Comparison of ENCODE assay signal across 24 cellular contexts in genomic region chr2:127187831-127188230, GRCh38. TPM values are rescaled to one million over a fixed set of nuclear protein-coding genes. Genes with fewer than 3 reads are reported as not detected.
"Had no signal": no experiment of that assay in that cellular context is flagged by ENCODE, and none has a peak within 500 bp of the region (broad histone marks: within the 10 kb centered on the region; RNA-seq: fewer than 3 reads in every experiment).

No MANE protein-coding gene starts in this region.

- ATAC-seq: foreskin keratinocyte; left lung; lower lobe of right lung; psoas muscle; stimulated activated effector memory CD8-positive, alpha-beta T cell treated with anti-CD3 and anti-CD28 coated beads, Interleukin-12 subunit alpha, Interleukin-12 subunit beta, amount 100 ng/mL, for 72 hours; stimulated activated naive CD8-positive, alpha-beta T cell treated with anti-CD3 and anti-CD28 coated beads, Interleukin-15, Interleukin-2, amounts not matched to agents 100 U/mL and 50 U/mL, for 24 hours had no signal

- H3K27ac Mint-ChIP-seq: endodermal cell; immature natural killer cell; memory B cell; naive B cell; nephron; stimulated activated effector memory CD8-positive, alpha-beta T cell treated with anti-CD3 and anti-CD28 coated beads, Interleukin-12 subunit alpha, Interleukin-12 subunit beta, amount 100 ng/mL, for 72 hours had no signal

- H3K4me1 Mint-ChIP-seq: endodermal cell, nephron had no signal

- H3K36me3 ChIP-seq: left lung, lower lobe of right lung, suprapubic skin, thyroid gland, upper lobe of left lung, uterus had no signal

- H3K36me3 Mint-ChIP-seq: immature natural killer cell; stimulated activated effector memory CD8-positive, alpha-beta T cell treated with anti-CD3 and anti-CD28 coated beads, Interleukin-12 subunit alpha, Interleukin-12 subunit beta, amount 100 ng/mL, for 72 hours had no signal

- DNase-seq: dermis blood vessel endothelial cell; effector CD4-positive, alpha-beta T cell; erythroblast; foreskin keratinocyte; immature natural killer cell; left lung; lower lobe of right lung; naive B cell; occipital lobe; psoas muscle; retina; stimulated activated CD4-positive, alpha-beta T cell treated with anti-CD3 and anti-CD28 coated beads, Interleukin-4, amount 100 ng/mL, for 1 hour; stimulated activated CD8-positive, alpha-beta memory T cell treated with anti-CD3 and anti-CD28 coated beads, Interleukin-4, amount 100 ng/mL, for 48 hours; stimulated activated naive CD8-positive, alpha-beta T cell treated with anti-CD3 and anti-CD28 coated beads, Interleukin-15, Interleukin-2, amounts not matched to agents 100 U/mL and 50 U/mL, for 24 hours; thyroid gland; upper lobe of left lung; uterus had no signal

- H3K27ac ChIP-seq: foreskin keratinocyte, left lung, lower lobe of right lung, parathyroid adenoma, psoas muscle, suprapubic skin, thyroid gland, upper lobe of left lung, uterus had no signal

- H3K4me3 Mint-ChIP-seq: endodermal cell; immature natural killer cell; memory B cell; naive B cell; nephron; stimulated activated effector memory CD8-positive, alpha-beta T cell treated with anti-CD3 and anti-CD28 coated beads, Interleukin-12 subunit alpha, Interleukin-12 subunit beta, amount 100 ng/mL, for 72 hours had no signal

- H3K4me3 ChIP-seq: left lung, lower lobe of right lung, psoas muscle, suprapubic skin, thyroid gland, upper lobe of left lung, uterus had no signal

- H3K9me3 Mint-ChIP-seq: immature natural killer cell; stimulated activated effector memory CD8-positive, alpha-beta T cell treated with anti-CD3 and anti-CD28 coated beads, Interleukin-12 subunit alpha, Interleukin-12 subunit beta, amount 100 ng/mL, for 72 hours had no signal

- H3K27me3 ChIP-seq: foreskin keratinocyte, suprapubic skin, thyroid gland, upper lobe of left lung, uterus had no signal

RNA-seq across cellular contexts. Expression of gene CYP27C1, which starts 32.3 kb away (rescaled TPM):
- total RNA-seq: dermis blood vessel endothelial cell, endothelial cell of umbilical vein, lower lobe of right lung had no signal
